In genomic region chr16:4370570-4371480, GRCh38 we compare ENCODE assay signal across 8 cellular contexts. TPM values are rescaled to one million over a fixed set of nuclear protein-coding genes. Genes with fewer than 3 reads are reported as not detected.
A peak's percentile ranks its signal among the peaks of the same experiment; 100 is the strongest.
DNase-seq lines count a peak whose midpoint lies in the region; ATAC-seq and TF ChIP-seq lines count a peak whose summit lies in the region.

No MANE protein-coding gene starts in this region.

- H3K9me3 ChIP-seq in upper lobe of right lung = no peaks in the 10 kb centered on the region

- H3K4me1 ChIP-seq in upper lobe of right lung = peaks cover 64% of the 10 kb centered on the region

- H3K27me3 ChIP-seq in upper lobe of right lung = no peaks in the 10 kb centered on the region

- TF ChIP-seq CTCF in coronary artery (IDR thresholded peaks at IDR 0.05) = no peak
- no peak for TF ChIP-seq CTCF in upper lobe of right lung (IDR thresholded peaks at IDR 0.05)

- peak; percentile 1 for ATAC-seq in upper lobe of right lung
- no peak for ATAC-seq in HG02763 (IDR thresholded peaks at IDR 0.05; ENCODE audit: unreplicated experiment)

- peak; percentile 41 for DNase-seq in NCI-H82 (lab: John Stamatoyannopoulos, UW)
- no peak for DNase-seq in NCI-H82 treated with DMSO at 0.1 percent for 48 hours (lab: John Stamatoyannopoulos, UW; ENCODE audit: unreplicated experiment)
- peak; percentile 95 for DNase-seq in coronary artery (ENCODE audit: low spot score)
- peak; percentile 34 for DNase-seq in midbrain (lab: John Stamatoyannopoulos, UW)
- DNase-seq in upper lobe of right lung = no peak
- no peak for DNase-seq in NCI-H2227 treated with DMSO at 0.1 percent for 48 hours (lab: John Stamatoyannopoulos, UW)
- no peak for DNase-seq in SKM-1 (lab: John Stamatoyannopoulos, UW; ENCODE audit: unreplicated experiment)

- H3K4me3 ChIP-seq in coronary artery (peak overlapping the region; percentile 95), upper lobe of right lung (peak overlapping the region; percentile 75)

- peak overlapping the region; percentile 93 to 98 for H3K27ac ChIP-seq in coronary artery
- peak overlapping the region; percentile 82 for H3K27ac ChIP-seq in upper lobe of right lung

- no peaks in the 10 kb centered on the region for H3K36me3 ChIP-seq in upper lobe of right lung

- intact Hi-C loops in upper lobe of right lung (cut with DNase I) = no loop called here

RNA-seq across cellular contexts. Expression of gene VASN, which starts 0.8 kb away (rescaled TPM):
- total RNA-seq in upper lobe of right lung = 20.3 TPM

RNA-seq across cellular contexts. Expression of gene PAM16, which starts 19.7 kb away (rescaled TPM):
- 41.2 TPM for total RNA-seq in upper lobe of right lung

RNA-seq across cellular contexts. Expression of gene CORO7, which starts 45.6 kb away (rescaled TPM):
- total RNA-seq in upper lobe of right lung = 52.4 TPM

RNA-seq across cellular contexts. Expression of gene DNAJA3, which starts 54.8 kb away (rescaled TPM):
- 36.1 TPM for total RNA-seq in upper lobe of right lung

RNA-seq across cellular contexts. Expression of gene GLIS2, which starts 55.0 kb away (rescaled TPM):
- 34.1 TPM for total RNA-seq in upper lobe of right lung

Comparison
In these comparisons a context has a peak if more than half of its experiments do, and no peak if none do; other contexts are left out.
1. DNase-seq: peak in NCI-H82 (single experiment), coronary artery (single experiment) and midbrain (single experiment); none in NCI-H82 treated with DMSO at 0.1 percent for 48 hours (single experiment), upper lobe of right lung (single experiment), NCI-H2227 treated with DMSO at 0.1 percent for 48 hours (single experiment) and SKM-1 (single experiment).